ENCODE assay signal across 1 cellular context in the genomic region with DNA sequence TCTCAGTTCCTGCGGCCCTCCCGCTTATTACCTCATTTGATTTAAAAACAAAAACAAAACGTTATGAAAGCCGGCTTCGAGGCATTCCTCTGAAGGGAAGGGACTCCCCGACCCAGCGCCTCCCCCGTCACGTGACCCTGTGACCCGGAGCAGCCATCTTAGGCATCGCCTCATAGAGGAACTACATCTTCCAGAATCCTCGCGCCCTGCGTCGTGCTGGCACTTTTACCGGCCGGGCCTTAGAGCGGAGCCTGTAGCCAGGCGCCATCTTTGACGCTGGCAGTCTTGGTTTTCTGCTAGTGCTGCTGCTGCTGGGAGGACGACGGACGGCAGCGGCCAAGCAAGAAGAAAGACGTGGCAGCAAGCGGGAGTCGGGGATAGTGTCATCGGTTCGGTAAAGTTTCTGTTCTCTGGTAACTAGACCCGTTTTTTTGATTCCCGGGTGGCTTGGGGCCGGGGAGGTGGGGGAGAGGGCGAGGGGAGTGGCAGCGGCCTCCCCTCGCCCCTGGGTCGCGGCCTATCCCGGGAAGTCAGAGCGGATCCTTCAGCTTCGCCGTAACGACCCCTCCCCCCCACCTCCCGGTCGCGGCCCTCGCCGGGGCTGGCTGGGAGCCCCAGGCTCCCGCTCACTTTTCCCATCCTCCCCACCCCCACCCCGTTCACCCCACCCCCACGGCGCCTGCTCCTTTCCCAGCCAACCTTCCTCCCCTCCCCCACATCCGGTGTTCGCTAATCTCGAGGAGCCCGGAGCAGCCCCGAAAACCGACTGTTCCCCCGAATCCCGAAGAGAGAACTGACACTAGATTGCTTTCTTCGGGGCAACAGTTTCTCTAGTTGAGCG.
TF ChIP-seq lines count a peak whose summit lies in the region.

A gene with protein sequence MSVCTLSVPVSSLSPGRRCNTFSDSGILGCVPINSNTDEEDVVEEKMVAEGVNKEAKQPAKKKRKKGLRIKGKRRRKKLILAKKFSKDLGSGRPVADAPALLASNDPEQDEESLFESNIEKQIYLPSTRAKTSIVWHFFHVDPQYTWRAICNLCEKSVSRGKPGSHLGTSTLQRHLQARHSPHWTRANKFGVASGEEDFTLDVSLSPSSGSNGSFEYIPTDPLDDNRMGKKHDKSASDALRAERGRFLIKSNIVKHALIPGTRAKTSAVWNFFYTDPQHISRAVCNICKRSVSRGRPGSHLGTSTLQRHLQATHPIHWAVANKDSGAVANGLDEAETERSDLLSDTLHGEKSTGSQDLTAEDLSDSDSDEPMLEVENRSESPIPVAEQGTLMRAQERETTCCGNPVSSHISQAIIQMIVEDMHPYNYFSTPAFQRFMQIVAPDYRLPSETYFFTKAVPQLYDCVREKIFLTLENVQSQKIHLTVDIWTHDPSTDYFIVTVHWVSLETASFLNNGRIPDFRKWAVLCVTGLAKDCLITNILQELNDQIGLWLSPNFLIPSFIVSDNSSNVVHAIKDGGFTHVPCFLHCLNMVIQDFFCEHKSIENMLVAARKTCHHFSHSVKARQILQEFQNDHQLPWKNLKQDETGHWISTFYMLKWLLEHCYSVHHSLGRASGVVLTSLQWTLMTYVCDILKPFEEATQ (N-terminal part only) (plus strand): TSS at position 242 of the 841 bp plus-strand sequence. CDS start 1,900 bp downstream, outside the sequence.
A gene (plus strand): TSS at position 242 of the 841 bp plus-strand sequence. CDS start 21,448 bp downstream, outside the sequence.

TF ChIP-seq in A549, 52 proteins besides CTCF, POLR2A, EP300 and RAD21 (continued from another document):
- TF ChIP-seq, protein P1, sequence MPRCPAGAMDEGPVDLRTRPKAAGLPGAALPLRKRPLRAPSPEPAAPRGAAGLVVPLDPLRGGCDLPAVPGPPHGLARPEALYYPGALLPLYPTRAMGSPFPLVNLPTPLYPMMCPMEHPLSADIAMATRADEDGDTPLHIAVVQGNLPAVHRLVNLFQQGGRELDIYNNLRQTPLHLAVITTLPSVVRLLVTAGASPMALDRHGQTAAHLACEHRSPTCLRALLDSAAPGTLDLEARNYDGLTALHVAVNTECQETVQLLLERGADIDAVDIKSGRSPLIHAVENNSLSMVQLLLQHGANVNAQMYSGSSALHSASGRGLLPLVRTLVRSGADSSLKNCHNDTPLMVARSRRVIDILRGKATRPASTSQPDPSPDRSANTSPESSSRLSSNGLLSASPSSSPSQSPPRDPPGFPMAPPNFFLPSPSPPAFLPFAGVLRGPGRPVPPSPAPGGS (IDR thresholded peaks at IDR 0.05), result 0 out of 3 replicates have a peak, but pooled peaks have one; percentile 42
- TF ChIP-seq HEYL (CRISPR knock-in tag; IDR thresholded peaks at IDR 0.05) (0 out of 2 replicates have a peak, but pooled peaks have one; percentile 43), HOXB5 (CRISPR knock-in tag; IDR thresholded peaks at IDR 0.05) (no peak), CHD2 (IDR thresholded peaks at IDR 0.05; ENCODE audit: low read length, partially characterized antibody) (peak; percentile 24)
TF ChIP-seq in A549: peak in this region for 10.
